Comparison of ENCODE assay signal across 2 cellular contexts in genomic region chr2:48284624-48285212, GRCh38.
TF ChIP-seq lines count a peak whose summit lies in the region.

No MANE protein-coding gene starts in this region.

TF ChIP-seq in H1, 55 proteins besides CTCF, POLR2A, EP300 and RAD21:
- no peak for TF ChIP-seq CBX5 (IDR thresholded peaks at IDR 0.05; ENCODE audit: low read depth, low read length)
- TF ChIP-seq PHF8 (conservative IDR thresholded peaks at IDR 0.05; ENCODE audit: low read depth, low read length), result no peak
- no peak for TF ChIP-seq CREB1 (IDR thresholded peaks at IDR 0.05)
- TF ChIP-seq SIRT6 (IDR thresholded peaks at IDR 0.05; ENCODE audit: low read length), result no peak
- TF ChIP-seq YY1 (IDR thresholded peaks at IDR 0.05; ENCODE audit: low read depth, low read length), result no peak
- no peak for TF ChIP-seq TAF7 (optimal IDR thresholded peaks at IDR 0.05; ENCODE audit: borderline replicate concordance, low read depth, low read length)
- no peak for TF ChIP-seq SUZ12 (IDR thresholded peaks at IDR 0.05; ENCODE audit: low read length)
- no peak for TF ChIP-seq SP2 (IDR thresholded peaks at IDR 0.05; ENCODE audit: low read length)
- TF ChIP-seq GABPA (IDR thresholded peaks at IDR 0.05; ENCODE audit: borderline replicate concordance, insufficient read depth, low read length), result no peak
- TF ChIP-seq TAF1 (IDR thresholded peaks at IDR 0.05; ENCODE audit: low read depth, low read length), result no peak
- TF ChIP-seq HDAC2 (IDR thresholded peaks at IDR 0.05; ENCODE audit: borderline replicate concordance in 1 of 2, low read depth in 2 of 2, low read length in 2 of 2), result no peak
- no peak for TF ChIP-seq TCF12 (IDR thresholded peaks at IDR 0.05; ENCODE audit: low read depth, low read length)
- TF ChIP-seq TEAD4 (IDR thresholded peaks at IDR 0.05; ENCODE audit: low read depth, low read length), result no peak
- no peak for TF ChIP-seq ZNF274 (IDR thresholded peaks at IDR 0.05; ENCODE audit: borderline replicate concordance, extremely low read depth, low read length)
- TF ChIP-seq, protein P1, sequence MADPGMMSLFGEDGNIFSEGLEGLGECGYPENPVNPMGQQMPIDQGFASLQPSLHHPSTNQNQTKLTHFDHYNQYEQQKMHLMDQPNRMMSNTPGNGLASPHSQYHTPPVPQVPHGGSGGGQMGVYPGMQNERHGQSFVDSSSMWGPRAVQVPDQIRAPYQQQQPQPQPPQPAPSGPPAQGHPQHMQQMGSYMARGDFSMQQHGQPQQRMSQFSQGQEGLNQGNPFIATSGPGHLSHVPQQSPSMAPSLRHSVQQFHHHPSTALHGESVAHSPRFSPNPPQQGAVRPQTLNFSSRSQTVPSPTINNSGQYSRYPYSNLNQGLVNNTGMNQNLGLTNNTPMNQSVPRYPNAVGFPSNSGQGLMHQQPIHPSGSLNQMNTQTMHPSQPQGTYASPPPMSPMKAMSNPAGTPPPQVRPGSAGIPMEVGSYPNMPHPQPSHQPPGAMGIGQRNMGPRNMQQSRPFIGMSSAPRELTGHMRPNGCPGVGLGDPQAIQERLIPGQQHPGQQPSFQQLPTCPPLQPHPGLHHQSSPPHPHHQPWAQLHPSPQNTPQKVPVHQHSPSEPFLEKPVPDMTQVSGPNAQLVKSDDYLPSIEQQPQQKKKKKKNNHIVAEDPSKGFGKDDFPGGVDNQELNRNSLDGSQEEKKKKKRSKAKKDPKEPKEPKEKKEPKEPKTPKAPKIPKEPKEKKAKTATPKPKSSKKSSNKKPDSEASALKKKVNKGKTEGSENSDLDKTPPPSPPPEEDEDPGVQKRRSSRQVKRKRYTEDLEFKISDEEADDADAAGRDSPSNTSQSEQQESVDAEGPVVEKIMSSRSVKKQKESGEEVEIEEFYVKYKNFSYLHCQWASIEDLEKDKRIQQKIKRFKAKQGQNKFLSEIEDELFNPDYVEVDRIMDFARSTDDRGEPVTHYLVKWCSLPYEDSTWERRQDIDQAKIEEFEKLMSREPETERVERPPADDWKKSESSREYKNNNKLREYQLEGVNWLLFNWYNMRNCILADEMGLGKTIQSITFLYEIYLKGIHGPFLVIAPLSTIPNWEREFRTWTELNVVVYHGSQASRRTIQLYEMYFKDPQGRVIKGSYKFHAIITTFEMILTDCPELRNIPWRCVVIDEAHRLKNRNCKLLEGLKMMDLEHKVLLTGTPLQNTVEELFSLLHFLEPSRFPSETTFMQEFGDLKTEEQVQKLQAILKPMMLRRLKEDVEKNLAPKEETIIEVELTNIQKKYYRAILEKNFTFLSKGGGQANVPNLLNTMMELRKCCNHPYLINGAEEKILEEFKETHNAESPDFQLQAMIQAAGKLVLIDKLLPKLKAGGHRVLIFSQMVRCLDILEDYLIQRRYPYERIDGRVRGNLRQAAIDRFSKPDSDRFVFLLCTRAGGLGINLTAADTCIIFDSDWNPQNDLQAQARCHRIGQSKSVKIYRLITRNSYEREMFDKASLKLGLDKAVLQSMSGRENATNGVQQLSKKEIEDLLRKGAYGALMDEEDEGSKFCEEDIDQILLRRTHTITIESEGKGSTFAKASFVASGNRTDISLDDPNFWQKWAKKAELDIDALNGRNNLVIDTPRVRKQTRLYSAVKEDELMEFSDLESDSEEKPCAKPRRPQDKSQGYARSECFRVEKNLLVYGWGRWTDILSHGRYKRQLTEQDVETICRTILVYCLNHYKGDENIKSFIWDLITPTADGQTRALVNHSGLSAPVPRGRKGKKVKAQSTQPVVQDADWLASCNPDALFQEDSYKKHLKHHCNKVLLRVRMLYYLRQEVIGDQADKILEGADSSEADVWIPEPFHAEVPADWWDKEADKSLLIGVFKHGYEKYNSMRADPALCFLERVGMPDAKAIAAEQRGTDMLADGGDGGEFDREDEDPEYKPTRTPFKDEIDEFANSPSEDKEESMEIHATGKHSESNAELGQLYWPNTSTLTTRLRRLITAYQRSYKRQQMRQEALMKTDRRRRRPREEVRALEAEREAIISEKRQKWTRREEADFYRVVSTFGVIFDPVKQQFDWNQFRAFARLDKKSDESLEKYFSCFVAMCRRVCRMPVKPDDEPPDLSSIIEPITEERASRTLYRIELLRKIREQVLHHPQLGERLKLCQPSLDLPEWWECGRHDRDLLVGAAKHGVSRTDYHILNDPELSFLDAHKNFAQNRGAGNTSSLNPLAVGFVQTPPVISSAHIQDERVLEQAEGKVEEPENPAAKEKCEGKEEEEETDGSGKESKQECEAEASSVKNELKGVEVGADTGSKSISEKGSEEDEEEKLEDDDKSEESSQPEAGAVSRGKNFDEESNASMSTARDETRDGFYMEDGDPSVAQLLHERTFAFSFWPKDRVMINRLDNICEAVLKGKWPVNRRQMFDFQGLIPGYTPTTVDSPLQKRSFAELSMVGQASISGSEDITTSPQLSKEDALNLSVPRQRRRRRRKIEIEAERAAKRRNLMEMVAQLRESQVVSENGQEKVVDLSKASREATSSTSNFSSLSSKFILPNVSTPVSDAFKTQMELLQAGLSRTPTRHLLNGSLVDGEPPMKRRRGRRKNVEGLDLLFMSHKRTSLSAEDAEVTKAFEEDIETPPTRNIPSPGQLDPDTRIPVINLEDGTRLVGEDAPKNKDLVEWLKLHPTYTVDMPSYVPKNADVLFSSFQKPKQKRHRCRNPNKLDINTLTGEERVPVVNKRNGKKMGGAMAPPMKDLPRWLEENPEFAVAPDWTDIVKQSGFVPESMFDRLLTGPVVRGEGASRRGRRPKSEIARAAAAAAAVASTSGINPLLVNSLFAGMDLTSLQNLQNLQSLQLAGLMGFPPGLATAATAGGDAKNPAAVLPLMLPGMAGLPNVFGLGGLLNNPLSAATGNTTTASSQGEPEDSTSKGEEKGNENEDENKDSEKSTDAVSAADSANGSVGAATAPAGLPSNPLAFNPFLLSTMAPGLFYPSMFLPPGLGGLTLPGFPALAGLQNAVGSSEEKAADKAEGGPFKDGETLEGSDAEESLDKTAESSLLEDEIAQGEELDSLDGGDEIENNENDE (IDR thresholded peaks at IDR 0.05; ENCODE audit: insufficient replicate concordance, low read length), result no peak
- no peak for TF ChIP-seq RXRA (IDR thresholded peaks at IDR 0.05; ENCODE audit: insufficient read depth, low read depth, low read length)
- TF ChIP-seq BACH1 (IDR thresholded peaks at IDR 0.05; ENCODE audit: low read length), result no peak

TF ChIP-seq in HepG2, 621 proteins besides CTCF, POLR2A, EP300 and RAD21 (continues in another document):
- no peak for TF ChIP-seq PRMT3 (CRISPR knock-in tag; IDR thresholded peaks at IDR 0.05; ENCODE audit: borderline replicate concordance, low read depth)
- TF ChIP-seq, protein P2, sequence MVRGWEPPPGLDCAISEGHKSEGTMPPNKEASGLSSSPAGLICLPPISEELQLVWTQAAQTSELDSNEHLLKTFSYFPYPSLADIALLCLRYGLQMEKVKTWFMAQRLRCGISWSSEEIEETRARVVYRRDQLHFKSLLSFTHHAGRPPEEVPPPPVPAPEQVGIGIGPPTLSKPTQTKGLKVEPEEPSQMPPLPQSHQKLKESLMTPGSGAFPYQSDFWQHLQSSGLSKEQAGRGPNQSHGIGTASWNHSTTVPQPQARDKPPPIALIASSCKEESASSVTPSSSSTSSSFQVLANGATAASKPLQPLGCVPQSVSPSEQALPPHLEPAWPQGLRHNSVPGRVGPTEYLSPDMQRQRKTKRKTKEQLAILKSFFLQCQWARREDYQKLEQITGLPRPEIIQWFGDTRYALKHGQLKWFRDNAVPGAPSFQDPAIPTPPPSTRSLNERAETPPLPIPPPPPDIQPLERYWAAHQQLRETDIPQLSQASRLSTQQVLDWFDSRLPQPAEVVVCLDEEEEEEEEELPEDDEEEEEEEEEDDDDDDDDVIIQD (CRISPR knock-in tag; IDR thresholded peaks at IDR 0.05; ENCODE audit: low read depth), result peak; percentile 29; the same call in 1 of the 2 replicates
- TF ChIP-seq RXRB (CRISPR knock-in tag; IDR thresholded peaks at IDR 0.05; ENCODE audit: borderline replicate concordance), result peak; percentile 56; the same call in 1 of the 2 replicates
- no peak for TF ChIP-seq HNRNPK (IDR thresholded peaks at IDR 0.05; ENCODE audit: low read depth, low read length, poor library complexity, severe bottlenecking)
- TF ChIP-seq, protein P3, sequence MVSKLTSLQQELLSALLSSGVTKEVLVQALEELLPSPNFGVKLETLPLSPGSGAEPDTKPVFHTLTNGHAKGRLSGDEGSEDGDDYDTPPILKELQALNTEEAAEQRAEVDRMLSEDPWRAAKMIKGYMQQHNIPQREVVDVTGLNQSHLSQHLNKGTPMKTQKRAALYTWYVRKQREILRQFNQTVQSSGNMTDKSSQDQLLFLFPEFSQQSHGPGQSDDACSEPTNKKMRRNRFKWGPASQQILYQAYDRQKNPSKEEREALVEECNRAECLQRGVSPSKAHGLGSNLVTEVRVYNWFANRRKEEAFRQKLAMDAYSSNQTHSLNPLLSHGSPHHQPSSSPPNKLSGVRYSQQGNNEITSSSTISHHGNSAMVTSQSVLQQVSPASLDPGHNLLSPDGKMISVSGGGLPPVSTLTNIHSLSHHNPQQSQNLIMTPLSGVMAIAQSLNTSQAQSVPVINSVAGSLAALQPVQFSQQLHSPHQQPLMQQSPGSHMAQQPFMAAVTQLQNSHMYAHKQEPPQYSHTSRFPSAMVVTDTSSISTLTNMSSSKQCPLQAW (CRISPR knock-in tag; IDR thresholded peaks at IDR 0.05), result peak; percentile 46; the same call in 1 of the 2 replicates
- 0 out of 2 replicates have a peak, but pooled peaks have one; percentile 26 for TF ChIP-seq SMAD3 (CRISPR knock-in tag; IDR thresholded peaks at IDR 0.05)
- TF ChIP-seq ZNF33B (CRISPR knock-in tag; IDR thresholded peaks at IDR 0.05), result no peak
- TF ChIP-seq ZNF331 (CRISPR knock-in tag; IDR thresholded peaks at IDR 0.05), result no peak
- TF ChIP-seq CEBPG (CRISPR knock-in tag; IDR thresholded peaks at IDR 0.05), result no peak
- peak; percentile 73 for TF ChIP-seq RARA (CRISPR knock-in tag; IDR thresholded peaks at IDR 0.05)
- TF ChIP-seq ATF2 (CRISPR knock-in tag; IDR thresholded peaks at IDR 0.05), result no peak
- TF ChIP-seq ZNF446 (CRISPR knock-in tag; IDR thresholded peaks at IDR 0.05), result 0 out of 2 replicates have a peak, but pooled peaks have one; percentile 20
- peak; percentile 84 for TF ChIP-seq FOSL2 (CRISPR knock-in tag; IDR thresholded peaks at IDR 0.05)
- 0 out of 2 replicates have a peak, but pooled peaks have one; percentile 54 for TF ChIP-seq ZNF501 (CRISPR knock-in tag; IDR thresholded peaks at IDR 0.05)
- TF ChIP-seq, protein P4, sequence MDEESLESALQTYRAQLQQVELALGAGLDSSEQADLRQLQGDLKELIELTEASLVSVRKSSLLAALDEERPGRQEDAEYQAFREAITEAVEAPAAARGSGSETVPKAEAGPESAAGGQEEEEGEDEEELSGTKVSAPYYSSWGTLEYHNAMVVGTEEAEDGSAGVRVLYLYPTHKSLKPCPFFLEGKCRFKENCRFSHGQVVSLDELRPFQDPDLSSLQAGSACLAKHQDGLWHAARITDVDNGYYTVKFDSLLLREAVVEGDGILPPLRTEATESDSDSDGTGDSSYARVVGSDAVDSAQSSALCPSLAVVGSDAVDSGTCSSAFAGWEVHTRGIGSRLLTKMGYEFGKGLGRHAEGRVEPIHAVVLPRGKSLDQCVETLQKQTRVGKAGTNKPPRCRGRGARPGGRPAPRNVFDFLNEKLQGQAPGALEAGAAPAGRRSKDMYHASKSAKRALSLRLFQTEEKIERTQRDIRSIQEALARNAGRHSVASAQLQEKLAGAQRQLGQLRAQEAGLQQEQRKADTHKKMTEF (CRISPR knock-in tag; IDR thresholded peaks at IDR 0.05), result no peak
- TF ChIP-seq, protein P5, sequence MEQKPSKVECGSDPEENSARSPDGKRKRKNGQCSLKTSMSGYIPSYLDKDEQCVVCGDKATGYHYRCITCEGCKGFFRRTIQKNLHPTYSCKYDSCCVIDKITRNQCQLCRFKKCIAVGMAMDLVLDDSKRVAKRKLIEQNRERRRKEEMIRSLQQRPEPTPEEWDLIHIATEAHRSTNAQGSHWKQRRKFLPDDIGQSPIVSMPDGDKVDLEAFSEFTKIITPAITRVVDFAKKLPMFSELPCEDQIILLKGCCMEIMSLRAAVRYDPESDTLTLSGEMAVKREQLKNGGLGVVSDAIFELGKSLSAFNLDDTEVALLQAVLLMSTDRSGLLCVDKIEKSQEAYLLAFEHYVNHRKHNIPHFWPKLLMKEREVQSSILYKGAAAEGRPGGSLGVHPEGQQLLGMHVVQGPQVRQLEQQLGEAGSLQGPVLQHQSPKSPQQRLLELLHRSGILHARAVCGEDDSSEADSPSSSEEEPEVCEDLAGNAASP (CRISPR knock-in tag; IDR thresholded peaks at IDR 0.05; ENCODE audit: borderline replicate concordance), result peak; percentile 22; the same call in 1 of the 2 replicates
- peak; percentile 24; the same call in 1 of the 2 replicates for TF ChIP-seq ARID5B (CRISPR knock-in tag; IDR thresholded peaks at IDR 0.05)
- TF ChIP-seq ELF3 (CRISPR knock-in tag; IDR thresholded peaks at IDR 0.05), result peak; percentile 28; the same call in 1 of the 2 replicates
- TF ChIP-seq STAT5B (CRISPR knock-in tag; IDR thresholded peaks at IDR 0.05), result no peak
